In genomic region chr19:4246767-4247593, GRCh38 we compare ENCODE assay signal across 1 cellular context.
TF ChIP-seq lines count a peak whose summit lies in the region.

Gene YJU2, plus strand, starts transcription at chr19:4247080. Its CDS starts 67 bp downstream, at chr19:4247147.

TF ChIP-seq in HepG2, 621 proteins besides CTCF, POLR2A, EP300 and RAD21 (continued from another document and continues in another):
- TF ChIP-seq RNF219 (CRISPR knock-in tag; IDR thresholded peaks at IDR 0.05) (0 out of 2 replicates have a peak, but pooled peaks have one; percentile 63), ARID2 (CRISPR knock-in tag; IDR thresholded peaks at IDR 0.05; ENCODE audit: borderline replicate concordance) (no peak), HCFC1 (IDR thresholded peaks at IDR 0.05; ENCODE audit: low read depth, low read length) (peak; percentile 76), ZNF660 (CRISPR knock-in tag; IDR thresholded peaks at IDR 0.05; ENCODE audit: borderline replicate concordance, low read depth) (no peak), HNRNPLL (IDR thresholded peaks at IDR 0.05; ENCODE audit: low read depth, low read length, poor library complexity, severe bottlenecking) (no peak), ZNF549 (CRISPR knock-in tag; IDR thresholded peaks at IDR 0.05) (no peak), NKX3-1 (CRISPR knock-in tag; IDR thresholded peaks at IDR 0.05) (no peak), ZFAT (CRISPR knock-in tag; conservative IDR thresholded peaks at IDR 0.05) (no peak), MEIS2 (CRISPR knock-in tag; IDR thresholded peaks at IDR 0.05) (no peak; the same call in 1 of the 2 replicates), KLF11 (CRISPR knock-in tag; IDR thresholded peaks at IDR 0.05) (peak; percentile 76; the same call in 1 of the 2 replicates), ERF (CRISPR knock-in tag; IDR thresholded peaks at IDR 0.05) (no peak), ISX (CRISPR knock-in tag; conservative IDR thresholded peaks at IDR 0.05) (no peak), ZNF572 (CRISPR knock-in tag; IDR thresholded peaks at IDR 0.05) (no peak), ZSCAN30 (CRISPR knock-in tag; IDR thresholded peaks at IDR 0.05) (no peak), GMEB1 (CRISPR knock-in tag; IDR thresholded peaks at IDR 0.05; ENCODE audit: borderline replicate concordance) (peak; percentile 62; the same call in 1 of the 2 replicates), ZFP90 (CRISPR knock-in tag; IDR thresholded peaks at IDR 0.05; ENCODE audit: borderline replicate concordance) (no peak), ZNF460 (CRISPR knock-in tag; IDR thresholded peaks at IDR 0.05; ENCODE audit: borderline replicate concordance) (no peak), ZKSCAN1 (IDR thresholded peaks at IDR 0.05; ENCODE audit: low read length) (no peak; the same call in 1 of the 2 replicates), RBFOX2 (IDR thresholded peaks at IDR 0.05; ENCODE audit: low read depth, low read length) (peak; percentile 73), SMC3 (IDR thresholded peaks at IDR 0.05; ENCODE audit: low read length) (no peak; the same call in 1 of the 2 replicates), ZBTB1 (CRISPR knock-in tag; IDR thresholded peaks at IDR 0.05; ENCODE audit: borderline replicate concordance) (no peak), CHCHD3 (CRISPR knock-in tag; IDR thresholded peaks at IDR 0.05) (no peak), CREBL2 (CRISPR knock-in tag; IDR thresholded peaks at IDR 0.05; ENCODE audit: borderline replicate concordance) (no peak), ZNF343 (CRISPR knock-in tag; IDR thresholded peaks at IDR 0.05) (no peak), MXI1 (IDR thresholded peaks at IDR 0.05; ENCODE audit: borderline replicate concordance, low read depth, low read length) (peak; percentile 83; the same call in 2 of the 3 replicates), HIC2 (CRISPR knock-in tag; IDR thresholded peaks at IDR 0.05; ENCODE audit: low read depth) (no peak), TSC22D2 (CRISPR knock-in tag; IDR thresholded peaks at IDR 0.05; ENCODE audit: borderline replicate concordance) (0 out of 2 replicates have a peak, but pooled peaks have one; percentile 35), NCOA1 (CRISPR knock-in tag; IDR thresholded peaks at IDR 0.05) (no peak), ZEB1 (IDR thresholded peaks at IDR 0.05; ENCODE audit: insufficient replicate concordance, low read depth) (peak; percentile 58), HBP1 (CRISPR knock-in tag; IDR thresholded peaks at IDR 0.05; ENCODE audit: low read depth) (no peak), ZNF7 (CRISPR knock-in tag; IDR thresholded peaks at IDR 0.05) (no peak), ZNF446 (CRISPR knock-in tag; IDR thresholded peaks at IDR 0.05) (peak; percentile 74; the same call in 1 of the 2 replicates), MZF1 (CRISPR knock-in tag; IDR thresholded peaks at IDR 0.05; ENCODE audit: borderline replicate concordance) (no peak), BATF2 (CRISPR knock-in tag; IDR thresholded peaks at IDR 0.05) (no peak), ZNF121 (CRISPR knock-in tag; IDR thresholded peaks at IDR 0.05) (no peak), ADNP (CRISPR knock-in tag; IDR thresholded peaks at IDR 0.05) (no peak), CBX5 (CRISPR knock-in tag; IDR thresholded peaks at IDR 0.05; ENCODE audit: borderline replicate concordance) (peak; percentile 85; the same call in 1 of the 2 replicates), ZBTB44 (CRISPR knock-in tag; IDR thresholded peaks at IDR 0.05) (no peak; the same call in 1 of the 2 replicates), KDM3A (CRISPR knock-in tag; IDR thresholded peaks at IDR 0.05; ENCODE audit: low read depth) (peak; percentile 82; the same call in 1 of the 2 replicates), MNT (IDR thresholded peaks at IDR 0.05) (peak; percentile 44; the same call in 1 of the 2 replicates), SMARCE1 (IDR thresholded peaks at IDR 0.05; ENCODE audit: borderline replicate concordance) (no peak), ZNF207 (IDR thresholded peaks at IDR 0.05; ENCODE audit: borderline replicate concordance) (no peak), ZNF282 (IDR thresholded peaks at IDR 0.05; ENCODE audit: partially characterized antibody) (no peak), SRSF1 (optimal IDR thresholded peaks at IDR 0.05; ENCODE audit: low read depth, low read length) (no peak), ZNF143 (CRISPR knock-in tag; IDR thresholded peaks at IDR 0.05) (peak; percentile 78), ZSCAN12 (CRISPR knock-in tag; IDR thresholded peaks at IDR 0.05) (0 out of 2 replicates have a peak, but pooled peaks have one; percentile 31), MYPOP (CRISPR knock-in tag; IDR thresholded peaks at IDR 0.05) (peak; percentile 21; the same call in 1 of the 2 replicates), CCDC6 (CRISPR knock-in tag; IDR thresholded peaks at IDR 0.05) (no peak; the same call in 1 of the 2 replicates), FUBP1 (CRISPR knock-in tag; IDR thresholded peaks at IDR 0.05; ENCODE audit: borderline replicate concordance) (no peak), CBX1 (IDR thresholded peaks at IDR 0.05; ENCODE audit: low read depth) (peak; percentile 55), THAP11 (CRISPR knock-in tag; IDR thresholded peaks at IDR 0.05) (peak; percentile 96), ONECUT2 (CRISPR knock-in tag; IDR thresholded peaks at IDR 0.05) (peak; percentile 66), ZBTB14 (CRISPR knock-in tag; IDR thresholded peaks at IDR 0.05) (no peak), ZNF441 (CRISPR knock-in tag; IDR thresholded peaks at IDR 0.05; ENCODE audit: borderline replicate concordance) (peak; percentile 74; the same call in 1 of the 2 replicates), ZNF737 (CRISPR knock-in tag; IDR thresholded peaks at IDR 0.05; ENCODE audit: borderline replicate concordance) (no peak), RELA (CRISPR knock-in tag; IDR thresholded peaks at IDR 0.05) (no peak), GZF1 (CRISPR knock-in tag; IDR thresholded peaks at IDR 0.05) (0 out of 2 replicates have a peak, but pooled peaks have one; percentile 25)
